16 cellular contexts compared by ENCODE assay signal in genomic region chr2:181047829-181048228, GRCh38.
DNase-seq lines count a peak whose midpoint lies in the region; TF ChIP-seq lines count a peak whose summit lies in the region.
"Had no signal": no experiment of that assay in that cellular context is flagged by ENCODE, and none has a peak within 500 bp of the region (broad histone marks: within the 10 kb centered on the region; RNA-seq: fewer than 3 reads in every experiment).

No MANE protein-coding gene starts in this region.

- no peak overlapping the region for H3K4ac ChIP-seq in mesendoderm (ENCODE audit: low read depth, low read length)

- H3K79me1 ChIP-seq in mesendoderm (ENCODE audit: low read length), result peaks cover 2% of the 10 kb centered on the region

- no peak overlapping the region for H3K9ac ChIP-seq in mesendoderm (ENCODE audit: low read length)
- H3K9ac ChIP-seq: BLaER1 had no signal

- no peak overlapping the region for H3K23ac ChIP-seq in mesendoderm (ENCODE audit: low read length)

- H3K56ac ChIP-seq in mesendoderm (ENCODE audit: low read length), result no peak overlapping the region

- H3K4me3 ChIP-seq in mesendoderm (ENCODE audit: low read length) (no peak overlapping the region), tibial nerve (no peak overlapping the region), thyroid gland (replicated peaks in 1 of 3) (no peak overlapping the region)
- H3K4me3 ChIP-seq: A549, BLaER1 had no signal

- peaks cover 8% of the 10 kb centered on the region for H3K79me2 ChIP-seq in mesendoderm (ENCODE audit: control insufficient read depth, insufficient read depth, low read length)

- no peak overlapping the region for H2AK5ac ChIP-seq in mesendoderm (ENCODE audit: low read length)

- no peak overlapping the region for H2BK15ac ChIP-seq in mesendoderm (replicated peaks; ENCODE audit: low read depth)

- no CpG with 5 or more reads among the region's 4 CpGs for WGBS in mesendoderm (ENCODE audit: extremely low coverage, insufficient coverage, low lambda C conversion rate)
- 64 to 69% methylated on average over 4 of the region's 4 CpGs for WGBS in tibial nerve, 2 donors
- 72% methylated on average over 4 of the region's 4 CpGs for WGBS in thyroid gland, 2 donors

- intact Hi-C loops in thyroid gland (cut with DNase I), result no loop called here

- H3K36me3 ChIP-seq in mesendoderm (ENCODE audit: control insufficient read depth, insufficient read depth, low read length), result no peaks in the 10 kb centered on the region
- no peaks in the 10 kb centered on the region for H3K36me3 ChIP-seq in tibial nerve
- no peaks in the 10 kb centered on the region for H3K36me3 ChIP-seq in thyroid gland
- H3K36me3 ChIP-seq: BLaER1 had no signal

- no peak overlapping the region for H4K5ac ChIP-seq in mesendoderm (ENCODE audit: low read length)

- H3K9me3 ChIP-seq in tibial nerve (no peaks in the 10 kb centered on the region), thyroid gland (no peaks in the 10 kb centered on the region)
- H3K9me3 ChIP-seq: A549, BLaER1 had no signal

- peaks cover 15% of the 10 kb centered on the region for H3K4me1 ChIP-seq in mesendoderm (ENCODE audit: control insufficient read depth, low read depth, low read length)
- peaks cover 0 to 21% (median 0%) of the 10 kb centered on the region in 4 donors for H3K4me1 ChIP-seq in tibial nerve
- no peaks in the 10 kb centered on the region for H3K4me1 ChIP-seq in thyroid gland
- H3K4me1 ChIP-seq: A549, BLaER1 had no signal

- TF ChIP-seq EP300 in tibial nerve (IDR thresholded peaks at IDR 0.05), result no peak

- H4K8ac ChIP-seq in mesendoderm (ENCODE audit: low read depth, low read length), result no peak overlapping the region

- H2BK120ac ChIP-seq in mesendoderm (ENCODE audit: low read depth, low read length), result no peak overlapping the region

- TF ChIP-seq CTCF in tibial nerve (IDR thresholded peaks at IDR 0.05) (no peak), thyroid gland (IDR thresholded peaks at IDR 0.05) (no peak)

- no peak overlapping the region for H3K4me2 ChIP-seq in mesendoderm (ENCODE audit: low read length)
- H3K4me2 ChIP-seq: A549, BLaER1 had no signal

- no peaks in the 10 kb centered on the region for H3K27me3 ChIP-seq in mesendoderm (ENCODE audit: insufficient read depth, low read length, poor library complexity)
- no peaks in the 10 kb centered on the region for H3K27me3 ChIP-seq in tibial nerve
- no peaks in the 10 kb centered on the region for H3K27me3 ChIP-seq in thyroid gland
- H3K27me3 ChIP-seq: BLaER1 had no signal

- H3K18ac ChIP-seq in mesendoderm (ENCODE audit: low read length), result peak overlapping the region; percentile 84

- H3K27ac ChIP-seq in mesendoderm (ENCODE audit: low read depth, low read length) (peak overlapping the region; percentile 70), tibial nerve (no peak overlapping the region), thyroid gland (no peak overlapping the region)
- H3K27ac ChIP-seq: 22Rv1, A549, BLaER1 had no signal

- no peak overlapping the region for H2BK5ac ChIP-seq in mesendoderm (ENCODE audit: low read length)

- DNase-seq in NCI-H146 (lab: John Stamatoyannopoulos, UW), result peak; percentile 26
- DNase-seq in NCI-H146 treated with DMSO at 0.1 percent for 48 hours (lab: John Stamatoyannopoulos, UW; ENCODE audit: unreplicated experiment), result no peak
- DNase-seq in RPMI7951 (ENCODE audit: low read depth), result peak; percentile 9
- DNase-seq in mesendoderm, result peak; percentile 94
- no peak for DNase-seq in tibial nerve (ENCODE audit: low spot score in 2 of 2)
- no peak for DNase-seq in thyroid gland
- DNase-seq in amniotic stem cell (lab: John Stamatoyannopoulos, UW), result no peak
- DNase-seq: AML-193; CD4-positive, alpha-beta memory T cell; DMS153; DMS79; GF-D8; KBM-7 had no signal

- TF ChIP-seq POLR2A in tibial nerve (IDR thresholded peaks at IDR 0.05) (no peak), thyroid gland (IDR thresholded peaks at IDR 0.05) (no peak)

Comparison
In these comparisons a context has a peak if more than half of its experiments do, and no peak if none do; other contexts are left out.
1. DNase-seq: peak in NCI-H146 (single experiment), RPMI7951 (single experiment) and mesendoderm (single experiment); none in NCI-H146 treated with DMSO at 0.1 percent for 48 hours (single experiment), tibial nerve (0 of 2), thyroid gland (0 of 2) and amniotic stem cell (single experiment).